33 cellular contexts compared by ENCODE assay signal in genomic region chr19:55660991-55661390, GRCh38.
"Had no signal": no experiment of that assay in that cellular context is flagged by ENCODE, and none has a peak within 500 bp of the region (broad histone marks: within the 10 kb centered on the region; RNA-seq: fewer than 3 reads in every experiment).

No MANE protein-coding gene starts in this region.

- DNase-seq: activated CD4-positive, alpha-beta T cell treated with anti-CD3 and anti-CD28 coated beads for 48 hours; activated CD4-positive, alpha-beta T cell treated with anti-CD3 and anti-CD28 coated beads, Interleukin-2, amount 50 U/mL, for 48 hours; activated CD8-positive, alpha-beta memory T cell treated with anti-CD3 and anti-CD28 coated beads, Interleukin-2, amount 50 U/mL, for 48 hours; activated naive CD4-positive, alpha-beta T cell treated with anti-CD3 and anti-CD28 coated beads for 36 hours; activated naive CD8-positive, alpha-beta T cell treated with anti-CD3 and anti-CD28 coated beads for 36 hours; activated T-cell treated with anti-CD3 and anti-CD28 coated beads, Interleukin-2, amount 50 U/mL, for 4 hours; adrenal gland; aorta; body of pancreas; colonic mucosa; effector CD8-positive, alpha-beta T cell; esophagus squamous epithelium; foreskin melanocyte; heart right ventricle; naive B cell; stimulated activated CD4-positive, alpha-beta T cell treated with anti-CD3 and anti-CD28 coated beads, Interleukin-1b, Interleukin-23, amount 100 ng/mL, for 48 hours; stimulated activated CD4-positive, alpha-beta T cell treated with anti-CD3 and anti-CD28 coated beads, Interleukin-4, amount 100 ng/mL, for 4 hours; stimulated activated CD8-positive, alpha-beta memory T cell treated with anti-CD3 and anti-CD28 coated beads, Interleukin-4, amount 100 ng/mL, for 48 hours; stimulated activated naive B cell treated with anti-CD40 and anti-IgM and Interleukin-4, amounts not matched to agents 10 μg/mL and 1 μg/mL and 100 μg/mL, for 72 hours; stomach; T1000; tibial artery; upper lobe of right lung; WERI-Rb-1 had no signal

- H3K9me3 ChIP-seq: adrenal gland, body of pancreas, colonic mucosa, esophagus squamous epithelium, heart right ventricle, left lung, right atrium auricular region, stomach, tibial artery, upper lobe of right lung had no signal

- H3K27me3 ChIP-seq: adrenal gland, body of pancreas, colonic mucosa, esophagus squamous epithelium, heart right ventricle, left lung, neural progenitor cell, right atrium auricular region, stomach, tibial artery, upper lobe of right lung had no signal

- H3K9ac ChIP-seq: neural progenitor cell had no signal

- H3K9me3 Mint-ChIP-seq: activated naive CD4-positive, alpha-beta T cell treated with anti-CD3 and anti-CD28 coated beads for 36 hours; activated naive CD8-positive, alpha-beta T cell treated with anti-CD3 and anti-CD28 coated beads for 36 hours; activated T-cell treated with anti-CD3 and anti-CD28 coated beads, Interleukin-2, amount 50 U/mL, for 4 hours; naive B cell; neural progenitor cell; stimulated activated naive B cell treated with anti-CD40 and anti-IgM and Interleukin-4, amounts not matched to agents 10 μg/mL and 1 μg/mL and 100 μg/mL, for 72 hours; T-helper 1 cell treated with Interleukin-12 subunit alpha and Interleukin-12 subunit beta and Interleukin-4 antibody, amounts not matched to agents 30 μg/mL and 1 μg/mL, for 36 hours had no signal

- H2AFZ ChIP-seq: neural progenitor cell had no signal

- ATAC-seq: activated CD4-positive, CD25-positive, alpha-beta regulatory T cell treated with anti-CD3 and anti-CD28 coated beads, Interleukin-2, amount 50 U/mL, for 24 hours; activated T-cell treated with anti-CD3 and anti-CD28 coated beads, Interleukin-2, amount 50 U/mL, for 4 hours; body of pancreas; heart right ventricle; left lung; stimulated activated naive B cell treated with anti-CD40 and anti-IgM and Interleukin-4, amounts not matched to agents 10 μg/mL and 1 μg/mL and 100 μg/mL, for 72 hours; upper lobe of right lung had no signal

- FAIRE-seq: endometrium had no signal

- H3K4me2 ChIP-seq: neural progenitor cell, smooth muscle cell had no signal

- H3K27me3 Mint-ChIP-seq: activated naive CD8-positive, alpha-beta T cell treated with anti-CD3 and anti-CD28 coated beads for 36 hours; naive B cell; stimulated activated naive B cell treated with anti-CD40 and anti-IgM and Interleukin-4, amounts not matched to agents 10 μg/mL and 1 μg/mL and 100 μg/mL, for 72 hours had no signal

- H3K36me3 ChIP-seq: neural progenitor cell had no signal

- H3K27ac Mint-ChIP-seq: activated naive CD4-positive, alpha-beta T cell treated with anti-CD3 and anti-CD28 coated beads for 36 hours; neural progenitor cell; T-helper 1 cell treated with Interleukin-12 subunit alpha and Interleukin-12 subunit beta and Interleukin-4 antibody, amounts not matched to agents 30 μg/mL and 1 μg/mL, for 36 hours had no signal

- H3K4me3 Mint-ChIP-seq: activated naive CD4-positive, alpha-beta T cell treated with anti-CD3 and anti-CD28 coated beads for 36 hours; activated naive CD8-positive, alpha-beta T cell treated with anti-CD3 and anti-CD28 coated beads for 36 hours; activated T-cell treated with anti-CD3 and anti-CD28 coated beads, Interleukin-2, amount 50 U/mL, for 4 hours; naive B cell; neural progenitor cell; stimulated activated naive B cell treated with anti-CD40 and anti-IgM and Interleukin-4, amounts not matched to agents 10 μg/mL and 1 μg/mL and 100 μg/mL, for 72 hours; T-helper 1 cell treated with Interleukin-12 subunit alpha and Interleukin-12 subunit beta and Interleukin-4 antibody, amounts not matched to agents 30 μg/mL and 1 μg/mL, for 36 hours had no signal

- H3K27ac ChIP-seq: body of pancreas, colonic mucosa, epithelial cell of prostate, esophagus squamous epithelium, heart right ventricle, left lung, neural progenitor cell, right atrium auricular region, stomach, tibial artery, upper lobe of right lung, WERI-Rb-1 had no signal

- H3K4me3 ChIP-seq: adrenal gland, body of pancreas, colonic mucosa, esophagus squamous epithelium, heart right ventricle, left lung, lung, neural progenitor cell, right atrium auricular region, smooth muscle cell, stomach, tibial artery, upper lobe of right lung had no signal
